11 cellular contexts compared by ENCODE assay signal in the genomic region with DNA sequence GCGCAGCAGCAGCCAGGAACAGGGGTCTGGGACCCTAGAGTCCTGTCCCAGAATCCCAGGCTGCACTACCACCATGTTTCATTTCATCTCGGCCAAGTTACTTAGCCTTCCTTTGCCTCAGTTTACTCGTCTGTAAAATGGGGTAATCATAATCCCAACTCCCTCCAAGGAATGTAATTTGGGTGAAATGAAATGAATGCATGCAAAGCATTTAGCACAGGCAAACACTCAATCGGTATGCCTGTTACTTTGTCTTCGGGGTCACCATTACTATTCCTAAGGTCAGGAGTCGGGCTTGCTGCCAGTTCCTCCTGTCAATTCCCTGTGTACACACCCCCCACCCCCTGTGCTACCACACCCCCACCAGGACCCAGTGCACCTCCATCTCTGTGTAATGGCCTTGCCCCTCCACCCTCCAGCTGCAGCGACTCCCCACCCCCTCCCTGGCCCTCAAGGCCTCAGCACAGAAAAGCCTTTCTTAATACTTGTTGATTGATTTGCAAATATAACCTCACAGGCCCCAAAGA. TPM values are rescaled to one million over a fixed set of nuclear protein-coding genes. Genes with fewer than 3 reads are reported as not detected.
A peak's percentile ranks its signal among the peaks of the same experiment; 100 is the strongest.
DNase-seq lines count a peak whose midpoint lies in the region; ATAC-seq, FAIRE-seq and TF ChIP-seq lines count a peak whose summit lies in the region.
"Had no signal": no experiment of that assay in that cellular context is flagged by ENCODE, and none has a peak within 500 bp of the region (broad histone marks: within the 10 kb centered on the region; RNA-seq: fewer than 3 reads in every experiment).

No MANE protein-coding gene starts in this region.

- CTCF ChIA-PET in A549 (lab: Yijun Ruan, JAX) (interaction anchor here (0.6 to 3.4 kb wide), 7 partner anchors 10 to 314 kb away, joined by 3 to 10 read pairs (median 3); no protein-coding TSS in a partner anchor), IMR-90 (lab: Yijun Ruan, JAX) (no interaction called here)

- H3K56ac ChIP-seq in IMR-90 (ENCODE audit: extremely low read depth, insufficient read depth, low read length), result peak overlapping the region; percentile 95; the same call in 1 of the 2 replicates

- no peaks in the 10 kb centered on the region; the same call in 1 of the 2 replicates for H4K20me1 ChIP-seq in IMR-90 (ENCODE audit: insufficient read depth, low read length)

- H3K9ac ChIP-seq in IMR-90 (ENCODE audit: low read depth, low read length) (peak overlapping the region; percentile 96; the same call in 1 of the 2 replicates), mucosa of stomach (ENCODE audit: low read length) (peak overlapping the region; percentile 82)

- TF ChIP-seq EP300 in A549 (IDR thresholded peaks at IDR 0.05), result peak; percentile 38 to 71; a peak in 2 of 5 replicates

- H3K4me1 ChIP-seq in A549, result peaks cover 74% of the 10 kb centered on the region
- H3K4me1 ChIP-seq in IMR-90 (ENCODE audit: control insufficient read depth, insufficient read depth, low read length), result peaks cover 44% of the 10 kb centered on the region
- peaks cover 57% of the 10 kb centered on the region for H3K4me1 ChIP-seq in mucosa of stomach (ENCODE audit: control insufficient read depth, insufficient read depth, low read length)

- peak in 1 of 2 experiments; percentile 8; a peak in 2 of 6 replicates for ATAC-seq in A549
- no peak for ATAC-seq in IMR-90 (ENCODE audit: low read depth)
- no peak for ATAC-seq in GM21390 (IDR thresholded peaks at IDR 0.05; ENCODE audit: unreplicated experiment)
- ATAC-seq: CD8-positive, alpha-beta T cell had no signal

- BruUV-seq in IMR-90 (replicated peaks; lab: Mats Ljungman, UMichigan), result no TSS peak

- H3K36me3 ChIP-seq in IMR-90 (ENCODE audit: control insufficient read depth, insufficient read depth, low read length), result peaks cover 6% of the 10 kb centered on the region
- H3K36me3 ChIP-seq in mucosa of stomach (ENCODE audit: control insufficient read depth, insufficient read depth, low read length), result no peaks in the 10 kb centered on the region

- H3K9me3 ChIP-seq in A549 (0 out of 3 replicates have a peak, but pooled peaks cover 1% of the 10 kb centered on the region), IMR-90 (ENCODE audit: control insufficient read depth, insufficient read depth, low read length) (no peaks in the 10 kb centered on the region), mucosa of stomach (ENCODE audit: control insufficient read depth, low read length) (no peaks in the 10 kb centered on the region)

- H2AK5ac ChIP-seq in IMR-90 (ENCODE audit: low read depth, low read length), result peak overlapping the region; percentile 1; the same call in 1 of the 2 replicates

- H2BK20ac ChIP-seq in IMR-90 (ENCODE audit: low read depth, low read length), result peak overlapping the region; percentile 59

- H3K4ac ChIP-seq in IMR-90 (ENCODE audit: low read depth, low read length), result peak overlapping the region; percentile 97

- DNase-seq in A549 (ENCODE audit: low read depth in 1 of 2, low spot score in 1 of 2), result peak in 1 of 2 experiments; percentile 89
- peak; percentile 60 for DNase-seq in IMR-90
- DNase-seq in coronary artery (ENCODE audit: low spot score), result no peak
- DNase-seq in stimulated activated CD4-positive, alpha-beta T cell treated with anti-CD3 and anti-CD28 coated beads, Interleukin-12 subunit alpha, Interleukin-12 subunit beta, amount 100 ng/mL, for 4 hours, result no peak
- DNase-seq in NAMALWA (ENCODE audit: low spot score), result no peak
- DNase-seq in GM20000 (ENCODE audit: low spot score), result no peak
- DNase-seq: activated naive CD4-positive, alpha-beta T cell treated with anti-CD3 and anti-CD28 coated beads, Interleukin-2, amount 50 U/mL, for 16 hours; CD8-positive, alpha-beta T cell; SHP77 had no signal

- peak overlapping the region; percentile 89 for H2BK5ac ChIP-seq in IMR-90 (ENCODE audit: low read depth, low read length, poor library complexity, severe bottlenecking)

- peaks cover 31% of the 10 kb centered on the region for H3K9me1 ChIP-seq in IMR-90 (ENCODE audit: insufficient read depth, low read length)

- H3K27ac ChIP-seq in A549 (peak overlapping the region; percentile 99 to 100), IMR-90 (ENCODE audit: insufficient read depth, low read length) (peak overlapping the region; percentile 58), coronary artery (peak overlapping the region; percentile 92 to 96)

- H3K4me3 ChIP-seq in A549 (peak overlapping the region; percentile 83), IMR-90 (ENCODE audit: insufficient read depth, low read depth, low read length) (peak overlapping the region; percentile 79), coronary artery (peak overlapping the region; percentile 95), mucosa of stomach (ENCODE audit: low read length) (peak overlapping the region; percentile 68)

- H3K4me2 ChIP-seq in A549 (peak overlapping the region; percentile 86), IMR-90 (ENCODE audit: low read depth, low read length) (peak overlapping the region; percentile 78)

- peak; percentile 68 for FAIRE-seq in A549 (lab: Jason Lieb, UNC)

- H4K91ac ChIP-seq in IMR-90 (ENCODE audit: insufficient read depth, low read depth, low read length), result peak overlapping the region; percentile 98

- no peaks in the 10 kb centered on the region for H3K27me3 ChIP-seq in IMR-90 (ENCODE audit: control insufficient read depth, insufficient read depth, low read length)
- H3K27me3 ChIP-seq in mucosa of stomach (ENCODE audit: control insufficient read depth, insufficient read depth, low read length), result no peaks in the 10 kb centered on the region

- H2AK9ac ChIP-seq in IMR-90 (replicated peaks; ENCODE audit: low read depth, low read length, poor library complexity), result no peak overlapping the region

- H2BK120ac ChIP-seq in IMR-90 (ENCODE audit: low read depth, low read length), result peak overlapping the region; percentile 95

- peak overlapping the region in 1 of 2 experiments; percentile 48; a peak in 3 of 4 replicates for H4K8ac ChIP-seq in IMR-90 (ENCODE audit: low read depth in 2 of 2, low read length in 2 of 2)

- POLR2A ChIA-PET in A549 (lab: Yijun Ruan, JAX) (interaction anchor here (0.8 to 7.4 kb wide), 7 partner anchors 12 to 207 kb away, joined by 3 to 62 read pairs (median 9); no protein-coding TSS in a partner anchor), IMR-90 (lab: Charles Lee; ENCODE audit: unreplicated experiment) (interaction anchor here (1.1 kb wide), 1 partner anchor 49 kb away, joined by 16 read pairs; no protein-coding TSS in a partner anchor)

- peak; percentile 4 to 35; a peak in 2 of 5 replicates for TF ChIP-seq RAD21 in A549 (conservative IDR thresholded peaks at IDR 0.05 in 1 of 2, IDR thresholded peaks at IDR 0.05 in 1 of 2)
- no peak for TF ChIP-seq RAD21 in IMR-90 (IDR thresholded peaks at IDR 0.05; ENCODE audit: low read length)

- peak overlapping the region; percentile 97 for H3K23ac ChIP-seq in IMR-90 (ENCODE audit: low read depth, low read length)

- TF ChIP-seq POLR2A in A549 (IDR thresholded peaks at IDR 0.05; ENCODE audit: low read length), result no peak
- TF ChIP-seq POLR2A in IMR-90 (IDR thresholded peaks at IDR 0.05; ENCODE audit: low read depth, low read length), result no peak

- H4K5ac ChIP-seq in IMR-90 (ENCODE audit: low read depth, low read length), result peak overlapping the region; percentile 10; the same call in 1 of the 2 replicates

- in situ Hi-C loops in IMR-90 (cut with MboI; ENCODE audit: low sequenced_read_pairs), result loop anchor here (10.0 kb wide), 1 partner anchor 235 kb away; no protein-coding TSS in a partner anchor

- dilution Hi-C loops in IMR-90 (cut with HindIII; ENCODE audit: low sequenced_read_pairs, unreplicated experiment), result no loop called here

- peak overlapping the region; percentile 36; the same call in 1 of the 2 replicates for H3K18ac ChIP-seq in IMR-90 (ENCODE audit: low read depth, low read length)

- H2AFZ ChIP-seq in IMR-90 (replicated peaks; ENCODE audit: low read length, poor library complexity), result no peak overlapping the region

- intact Hi-C loops in IMR-90 (cut with micrococcal nuclease), result loop anchor here (2.0 to 10.0 kb wide), 5 partner anchors 25 to 365 kb away; a partner anchor contains a TSS

- no peak for TF ChIP-seq CTCF in A549 (IDR thresholded peaks at IDR 0.05)
- TF ChIP-seq CTCF in IMR-90 (conservative IDR thresholded peaks at IDR 0.05; ENCODE audit: low read depth, low read length), result no peak
- TF ChIP-seq CTCF in coronary artery (IDR thresholded peaks at IDR 0.05), result no peak
- no peak for TF ChIP-seq CTCF in GM20000 (IDR thresholded peaks at IDR 0.05; ENCODE audit: extremely low read depth, missing control alignments)

- WGBS in A549 (ENCODE audit: missing lambda C conversion rate), result 4% methylated on average over 6 of the region's 7 CpGs
- 52% methylated on average over 3 of the region's 7 CpGs; no CpG with 5 or more reads in 1 of the 2 experiments for WGBS in IMR-90 (ENCODE audit: extremely low coverage in 2 of 2, insufficient read length in 1 of 2), 2 experiments

- H2BK15ac ChIP-seq in IMR-90 (ENCODE audit: low read depth, low read length), result peak overlapping the region; percentile 12; the same call in 1 of the 3 replicates

- H3K79me1 ChIP-seq in IMR-90 (ENCODE audit: low read depth in 1 of 2, low read length in 2 of 2), result peaks cover 20 to 58% of the 10 kb centered on the region in 2 experiments

- peak overlapping the region; percentile 98; the same call in 1 of the 2 replicates for H3K14ac ChIP-seq in IMR-90 (replicated peaks; ENCODE audit: low read depth, low read length)

TF ChIP-seq in A549, 52 proteins besides CTCF, POLR2A, EP300 and RAD21 (continues in another document):
- TF ChIP-seq GATA3 (IDR thresholded peaks at IDR 0.05; ENCODE audit: borderline replicate concordance) (peak; percentile 80; the same call in 1 of the 2 replicates), NR3C1 (IDR thresholded peaks at IDR 0.05) (no peak), FOSL2 (IDR thresholded peaks at IDR 0.05) (no peak), FOSL2 (CRISPR knock-in tag; IDR thresholded peaks at IDR 0.05) (no peak), FOSB (CRISPR knock-in tag; IDR thresholded peaks at IDR 0.05) (peak; percentile 83; the same call in 1 of the 2 replicates)

TF ChIP-seq in IMR-90, 13 proteins besides CTCF, POLR2A, EP300 and RAD21:
- no peak for TF ChIP-seq NFE2L2 (IDR thresholded peaks at IDR 0.05; ENCODE audit: low read depth, low read length)
- no peak for TF ChIP-seq FOS (IDR thresholded peaks at IDR 0.05; ENCODE audit: low read depth, low read length)
- no peak for TF ChIP-seq RFX5 (IDR thresholded peaks at IDR 0.05; ENCODE audit: low read depth, low read length)
TF ChIP-seq in IMR-90: peak in this region for 0.

RNA-seq across cellular contexts. Expression of a gene that starts 1.7 kb away (rescaled TPM):
- polyA plus RNA-seq in A549 (2011; rRNA removed) (134 and 137 TPM in 2 replicates), A549 (2017; fragmentation: RNase III; extraction: RNeasy Plus Mini Kit Qiagen cat#74134 plus additional on column Dnase treatment) (107 to 122 TPM (median 107 TPM) in 3 replicates), IMR-90 (2012; rRNA removed) (75.6 and 79.2 TPM in 2 replicates)
- polyA plus RNA-seq in A549 (2012; cell fraction: cytosol; rRNA removed), result 80.9 and 113 TPM in 2 replicates
- polyA plus RNA-seq in A549 (2012; cell fraction: nucleus; rRNA removed), result 217 and 283 TPM in 2 replicates
- polyA minus RNA-seq in A549 (2011; rRNA and poly(A)+ RNA removed), result 438 and 510 TPM in 2 replicates
- 58.9 and 64.3 TPM in 2 replicates for total RNA-seq in IMR-90 (2012; rRNA removed)
- 45.5 and 62.9 TPM in 2 replicates for polyA plus RNA-seq in IMR-90 (2012; cell fraction: cytosol; rRNA removed)
- polyA plus RNA-seq in IMR-90 (2012; cell fraction: nucleus; rRNA removed; ENCODE audit: low replicate concordance), result 103 and 160 TPM in 2 replicates
